ENCODE assay signal across 1 cellular context in the genomic region with DNA sequence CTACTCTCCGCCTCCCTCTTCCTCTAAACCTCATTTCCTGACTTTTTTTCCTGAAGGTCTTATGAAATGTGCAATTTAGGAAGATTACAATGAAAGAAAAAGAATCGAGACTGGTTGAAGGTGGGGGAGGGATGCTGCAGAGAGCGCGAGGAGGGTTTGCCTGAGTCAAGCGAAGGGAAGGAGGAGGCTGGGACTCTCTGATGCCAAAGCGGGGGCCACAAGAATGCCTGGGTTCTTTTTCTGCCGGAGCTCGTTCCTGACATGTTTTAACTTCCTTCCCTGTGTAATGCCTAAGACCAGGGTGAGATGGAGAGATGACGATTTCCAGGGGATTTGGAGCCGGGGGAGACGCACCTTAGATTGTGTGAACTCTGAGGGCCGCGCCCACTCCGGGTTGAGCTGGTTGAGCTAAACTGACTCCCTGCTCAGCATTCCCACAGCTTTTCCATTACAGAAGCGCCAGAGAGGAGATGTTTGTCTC.
TF ChIP-seq lines count a peak whose summit lies in the region.

No MANE protein-coding gene starts in this region.

TF ChIP-seq in WTC11, 78 proteins besides CTCF, POLR2A, EP300 and RAD21 (continued from another document):
- TF ChIP-seq, protein P1, sequence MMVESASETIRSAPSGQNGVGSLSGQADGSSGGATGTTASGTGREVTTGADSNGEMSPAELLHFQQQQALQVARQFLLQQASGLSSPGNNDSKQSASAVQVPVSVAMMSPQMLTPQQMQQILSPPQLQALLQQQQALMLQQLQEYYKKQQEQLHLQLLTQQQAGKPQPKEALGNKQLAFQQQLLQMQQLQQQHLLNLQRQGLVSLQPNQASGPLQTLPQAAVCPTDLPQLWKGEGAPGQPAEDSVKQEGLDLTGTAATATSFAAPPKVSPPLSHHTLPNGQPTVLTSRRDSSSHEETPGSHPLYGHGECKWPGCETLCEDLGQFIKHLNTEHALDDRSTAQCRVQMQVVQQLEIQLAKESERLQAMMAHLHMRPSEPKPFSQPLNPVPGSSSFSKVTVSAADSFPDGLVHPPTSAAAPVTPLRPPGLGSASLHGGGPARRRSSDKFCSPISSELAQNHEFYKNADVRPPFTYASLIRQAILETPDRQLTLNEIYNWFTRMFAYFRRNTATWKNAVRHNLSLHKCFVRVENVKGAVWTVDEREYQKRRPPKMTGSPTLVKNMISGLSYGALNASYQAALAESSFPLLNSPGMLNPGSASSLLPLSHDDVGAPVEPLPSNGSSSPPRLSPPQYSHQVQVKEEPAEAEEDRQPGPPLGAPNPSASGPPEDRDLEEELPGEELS (CRISPR knock-in tag; IDR thresholded peaks at IDR 0.05): no peak
